1 cellular context compared by ENCODE assay signal in genomic region chr19:40592170-40592569, GRCh38.
TF ChIP-seq lines count a peak whose summit lies in the region.

No MANE protein-coding gene starts in this region.

TF ChIP-seq in H1, 55 proteins besides CTCF, POLR2A, EP300 and RAD21:
- no peak for TF ChIP-seq NRF1 (IDR thresholded peaks at IDR 0.05; ENCODE audit: low read depth, low read length)
- TF ChIP-seq SP2 (IDR thresholded peaks at IDR 0.05; ENCODE audit: low read length): no peak
- no peak for TF ChIP-seq SIRT6 (IDR thresholded peaks at IDR 0.05; ENCODE audit: low read length)
- TF ChIP-seq BACH1 (IDR thresholded peaks at IDR 0.05; ENCODE audit: low read length): no peak
- no peak for TF ChIP-seq ZNF274 (IDR thresholded peaks at IDR 0.05; ENCODE audit: borderline replicate concordance, extremely low read depth, low read length)
- no peak for TF ChIP-seq CBX8 (IDR thresholded peaks at IDR 0.05; ENCODE audit: borderline replicate concordance, low read depth, low read length)
- TF ChIP-seq SP1 (IDR thresholded peaks at IDR 0.05; ENCODE audit: low read depth, low read length): peak; percentile 75
- TF ChIP-seq CHD7 (IDR thresholded peaks at IDR 0.05; ENCODE audit: insufficient replicate concordance, low read length): no peak
- no peak for TF ChIP-seq EGR1 (IDR thresholded peaks at IDR 0.05; ENCODE audit: borderline replicate concordance, low read depth, low read length)
- TF ChIP-seq TBP (IDR thresholded peaks at IDR 0.05; ENCODE audit: low read depth, low read length): no peak
- TF ChIP-seq KDM5A (IDR thresholded peaks at IDR 0.05; ENCODE audit: low read length): no peak
- no peak for TF ChIP-seq RBBP5 (IDR thresholded peaks at IDR 0.05; ENCODE audit: borderline replicate concordance, low read depth, low read length)
- 0 out of 2 replicates have a peak, but pooled peaks have one; percentile 26 for TF ChIP-seq ATF3 (IDR thresholded peaks at IDR 0.05; ENCODE audit: insufficient read depth, low read depth, low read length)
- no peak for TF ChIP-seq JUND (IDR thresholded peaks at IDR 0.05; ENCODE audit: low read length)
- TF ChIP-seq TAF7 (optimal IDR thresholded peaks at IDR 0.05; ENCODE audit: borderline replicate concordance, low read depth, low read length): no peak
- TF ChIP-seq RXRA (IDR thresholded peaks at IDR 0.05; ENCODE audit: insufficient read depth, low read depth, low read length): no peak
- TF ChIP-seq SP4 (IDR thresholded peaks at IDR 0.05; ENCODE audit: low read length): no peak
- TF ChIP-seq CTBP2 (IDR thresholded peaks at IDR 0.05; ENCODE audit: borderline replicate concordance, insufficient read depth, insufficient read length, low read length): no peak
- no peak for TF ChIP-seq CEBPB (IDR thresholded peaks at IDR 0.05; ENCODE audit: low read depth, low read length)
- no peak for TF ChIP-seq BCL11A (IDR thresholded peaks at IDR 0.05; ENCODE audit: low read depth in 2 of 2, low read length in 2 of 2)
- 0 out of 2 replicates have a peak, but pooled peaks have one; percentile 43 for TF ChIP-seq CHD2 (IDR thresholded peaks at IDR 0.05; ENCODE audit: low read length)
- no peak for TF ChIP-seq RNF2 (IDR thresholded peaks at IDR 0.05; ENCODE audit: borderline replicate concordance, low read depth, low read length, missing control alignments, poor library complexity, severe bottlenecking)
- no peak for TF ChIP-seq GTF2F1 (IDR thresholded peaks at IDR 0.05; ENCODE audit: borderline replicate concordance, low read depth, low read length)
- no peak for TF ChIP-seq CHD1 (IDR thresholded peaks at IDR 0.05; ENCODE audit: low read depth, low read length)
- TF ChIP-seq RFX5 (IDR thresholded peaks at IDR 0.05; ENCODE audit: borderline replicate concordance, low read depth, low read length): peak; percentile 96
- TF ChIP-seq TEAD4 (IDR thresholded peaks at IDR 0.05; ENCODE audit: low read depth, low read length): no peak
- TF ChIP-seq MAFK (IDR thresholded peaks at IDR 0.05; ENCODE audit: low read depth, low read length): no peak
- TF ChIP-seq SRF (IDR thresholded peaks at IDR 0.05; ENCODE audit: low read depth, low read length): no peak
- no peak for TF ChIP-seq ASH2L (IDR thresholded peaks at IDR 0.05; ENCODE audit: low read length)
- TF ChIP-seq USF2 (IDR thresholded peaks at IDR 0.05; ENCODE audit: low read length): peak; percentile 86
- TF ChIP-seq GABPA (IDR thresholded peaks at IDR 0.05; ENCODE audit: borderline replicate concordance, insufficient read depth, low read length): no peak
- TF ChIP-seq HDAC6 (IDR thresholded peaks at IDR 0.05; ENCODE audit: low read depth, low read length): no peak
- TF ChIP-seq TAF1 (IDR thresholded peaks at IDR 0.05; ENCODE audit: low read depth, low read length): no peak
- no peak for TF ChIP-seq EZH2 (IDR thresholded peaks at IDR 0.05; ENCODE audit: low read depth, low read length, severe bottlenecking)
- no peak for TF ChIP-seq POU5F1 (IDR thresholded peaks at IDR 0.05; ENCODE audit: low read depth, low read length)
